ENCODE assay signal across 18 cellular contexts in the genomic region with DNA sequence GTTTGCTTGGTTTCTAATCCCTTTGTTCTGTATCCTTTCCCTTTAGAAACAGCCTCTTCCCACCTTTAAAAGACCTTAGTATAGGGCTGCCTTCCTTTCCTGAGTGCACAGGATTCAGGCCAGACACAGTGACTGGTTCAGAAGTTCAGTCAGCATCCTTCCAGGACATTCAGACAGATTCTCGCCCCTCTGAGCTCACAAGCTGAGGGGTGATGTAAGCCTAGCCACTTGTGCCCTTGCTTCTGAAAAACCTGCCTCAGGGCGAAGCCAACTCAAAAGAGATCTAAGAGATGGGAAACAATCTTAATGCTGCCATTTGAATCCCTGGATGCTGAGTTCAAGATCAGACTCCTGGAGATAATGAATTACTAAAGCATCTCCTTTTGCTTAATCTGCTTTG. TPM values are rescaled to one million over a fixed set of nuclear protein-coding genes. Genes with fewer than 3 reads are reported as not detected.
DNase-seq lines count a peak whose midpoint lies in the region; ATAC-seq, FAIRE-seq and TF ChIP-seq lines count a peak whose summit lies in the region.
"Had no signal": no experiment of that assay in that cellular context is flagged by ENCODE, and none has a peak within 500 bp of the region (broad histone marks: within the 10 kb centered on the region; RNA-seq: fewer than 3 reads in every experiment).

No MANE protein-coding gene starts in this region.

- H3K56ac ChIP-seq in IMR-90 (ENCODE audit: extremely low read depth, insufficient read depth, low read length): no peak overlapping the region

- no CpG with 5 or more reads among the region's 2 CpGs for WGBS in IMR-90 (ENCODE audit: extremely low coverage in 2 of 2, insufficient read length in 1 of 2), 2 experiments
- 58% methylated on average over 2 of the region's 2 CpGs for WGBS in smooth muscle cell (ENCODE audit: low lambda C conversion rate)

- H3K4me1 ChIP-seq in IMR-90 (ENCODE audit: control insufficient read depth, insufficient read depth, low read length) (peaks cover 7% of the 10 kb centered on the region), smooth muscle cell (ENCODE audit: low read depth) (peaks cover 9% of the 10 kb centered on the region)

- H3K23ac ChIP-seq in IMR-90 (ENCODE audit: low read depth, low read length): no peak overlapping the region

- no peak for TF ChIP-seq RAD21 in IMR-90 (IDR thresholded peaks at IDR 0.05; ENCODE audit: low read length)

- H3K14ac ChIP-seq in IMR-90 (replicated peaks; ENCODE audit: low read depth, low read length): no peak overlapping the region

- no peak for TF ChIP-seq CTCF in IMR-90 (conservative IDR thresholded peaks at IDR 0.05; ENCODE audit: low read depth, low read length)
- TF ChIP-seq CTCF in bronchial epithelial cell (IDR thresholded peaks at IDR 0.05; ENCODE audit: insufficient read depth, low read length, severe bottlenecking): no peak
- no peak for TF ChIP-seq CTCF in smooth muscle cell (IDR thresholded peaks at IDR 0.05; ENCODE audit: borderline replicate concordance, insufficient read depth, poor library complexity, severe bottlenecking)

- H3K9me3 ChIP-seq in IMR-90 (ENCODE audit: control insufficient read depth, insufficient read depth, low read length) (no peaks in the 10 kb centered on the region), smooth muscle cell (replicated peaks; ENCODE audit: low read depth) (no peaks in the 10 kb centered on the region)
- H3K9me3 ChIP-seq: BLaER1 had no signal

- H3K27me3 ChIP-seq in IMR-90 (ENCODE audit: control insufficient read depth, insufficient read depth, low read length): no peaks in the 10 kb centered on the region
- no peaks in the 10 kb centered on the region for H3K27me3 ChIP-seq in bronchial epithelial cell (ENCODE audit: control insufficient read depth, insufficient read depth, low read length)
- H3K27me3 ChIP-seq in smooth muscle cell (ENCODE audit: low read depth): no peaks in the 10 kb centered on the region
- H3K27me3 ChIP-seq: BLaER1 had no signal

- H2BK20ac ChIP-seq in IMR-90 (ENCODE audit: low read depth, low read length): no peak overlapping the region

- intact Hi-C loops in IMR-90 (cut with micrococcal nuclease): no loop called here
- intact Hi-C loops in activated T-helper 2 cell treated with anti-CD3 and anti-CD28 coated beads, Interferon-gamma antibody, Interleukin-2, Interleukin-4, amounts not matched to agents 10 μg/mL and 5 μg/mL and 100 μg/mL, durations not matched to agents 14 hours and 24 hours and 36 hours (cut with micrococcal nuclease): no loop called here

- H3K9me3 Mint-ChIP-seq in activated T-cell treated with anti-CD3 and anti-CD28 coated beads, Interleukin-2, amount 50 U/mL, for 24 hours: no peaks in the 10 kb centered on the region
- no peaks in the 10 kb centered on the region for H3K9me3 Mint-ChIP-seq in activated T-helper 2 cell treated with anti-CD3 and anti-CD28 coated beads, Interferon-gamma antibody, Interleukin-2, Interleukin-4, amounts not matched to agents 10 μg/mL and 5 μg/mL and 100 μg/mL, durations not matched to agents 14 hours and 24 hours and 36 hours
- H3K9me3 Mint-ChIP-seq: CD8-positive, alpha-beta memory T cell; GM23338; H9 had no signal

- H3K79me1 ChIP-seq in IMR-90 (ENCODE audit: low read depth in 1 of 2, low read length in 2 of 2): no peaks in the 10 kb centered on the region

- DNase-seq in EL (peak; percentile 56), IMR-90 (peak; percentile 17), bronchial epithelial cell (ENCODE audit: low read depth) (peak; percentile 29), smooth muscle cell (lab: John Stamatoyannopoulos, UW; ENCODE audit: unreplicated experiment) (no peak), SHP77 (lab: John Stamatoyannopoulos, UW) (no peak)
- DNase-seq in activated T-cell treated with anti-CD3 and anti-CD28 coated beads, Interleukin-2, amount 50 U/mL, for 24 hours: no peak
- DNase-seq in activated T-helper 2 cell treated with anti-CD3 and anti-CD28 coated beads, Interferon-gamma antibody, Interleukin-2, Interleukin-4, amounts not matched to agents 10 μg/mL and 5 μg/mL and 100 μg/mL, durations not matched to agents 14 hours and 24 hours and 36 hours (ENCODE audit: low spot score): no peak
- DNase-seq: 8988T; AML-193; CD8-positive, alpha-beta memory T cell; DMS53; H9 had no signal

- H3K27ac ChIP-seq in IMR-90 (ENCODE audit: insufficient read depth, low read length): no peak overlapping the region
- peak overlapping the region; percentile 5 for H3K27ac ChIP-seq in smooth muscle cell (ENCODE audit: low read depth)
- H3K27ac ChIP-seq: BLaER1, HL-60 had no signal

- no peak overlapping the region for H3K4ac ChIP-seq in IMR-90 (ENCODE audit: low read depth, low read length)

- FAIRE-seq in bronchial epithelial cell (lab: Jason Lieb, UNC): no peak
- FAIRE-seq: G401.6, GM12891, K562 had no signal

- no peaks in the 10 kb centered on the region for H3K36me3 ChIP-seq in IMR-90 (ENCODE audit: control insufficient read depth, insufficient read depth, low read length)
- H3K36me3 ChIP-seq in bronchial epithelial cell (ENCODE audit: control insufficient read depth, insufficient read depth, low read length): no peaks in the 10 kb centered on the region
- no peaks in the 10 kb centered on the region for H3K36me3 ChIP-seq in smooth muscle cell (ENCODE audit: low read depth)
- H3K36me3 ChIP-seq: BLaER1 had no signal

- H4K8ac ChIP-seq in IMR-90 (ENCODE audit: low read depth in 2 of 2, low read length in 2 of 2): no peak overlapping the region

- no peak overlapping the region for H4K5ac ChIP-seq in IMR-90 (ENCODE audit: low read depth, low read length)

- no peak overlapping the region for H3K18ac ChIP-seq in IMR-90 (ENCODE audit: low read depth, low read length)

- no TSS peak for BruUV-seq in IMR-90 (replicated peaks; lab: Mats Ljungman, UMichigan)

- peaks cover 15% of the 10 kb centered on the region for H3K27me3 Mint-ChIP-seq in activated T-cell treated with anti-CD3 and anti-CD28 coated beads, Interleukin-2, amount 50 U/mL, for 24 hours
- peaks cover 19% of the 10 kb centered on the region for H3K27me3 Mint-ChIP-seq in activated T-helper 2 cell treated with anti-CD3 and anti-CD28 coated beads, Interferon-gamma antibody, Interleukin-2, Interleukin-4, amounts not matched to agents 10 μg/mL and 5 μg/mL and 100 μg/mL, durations not matched to agents 14 hours and 24 hours and 36 hours (ENCODE audit: low read depth)

- no peaks in the 10 kb centered on the region for H4K20me1 ChIP-seq in IMR-90 (ENCODE audit: insufficient read depth, low read length)
- H4K20me1 ChIP-seq in smooth muscle cell (ENCODE audit: low read depth): no peaks in the 10 kb centered on the region
- H4K20me1 ChIP-seq: BLaER1 had no signal

- H2AK5ac ChIP-seq in IMR-90 (ENCODE audit: low read depth, low read length): peak overlapping the region; percentile 28; the same call in 1 of the 2 replicates

- in situ Hi-C loops in IMR-90 (cut with MboI; ENCODE audit: low sequenced_read_pairs): no loop called here

- POLR2A ChIA-PET in IMR-90 (lab: Charles Lee; ENCODE audit: unreplicated experiment): no interaction called here

- no peak overlapping the region; the same call in 2 of the 3 replicates for H2BK15ac ChIP-seq in IMR-90 (ENCODE audit: low read depth, low read length)

- peaks cover 2% of the 10 kb centered on the region for H3K4me1 Mint-ChIP-seq in activated T-cell treated with anti-CD3 and anti-CD28 coated beads, Interleukin-2, amount 50 U/mL, for 24 hours (ENCODE audit: low read depth)
- peaks cover 1% of the 10 kb centered on the region for H3K4me1 Mint-ChIP-seq in activated T-helper 2 cell treated with anti-CD3 and anti-CD28 coated beads, Interferon-gamma antibody, Interleukin-2, Interleukin-4, amounts not matched to agents 10 μg/mL and 5 μg/mL and 100 μg/mL, durations not matched to agents 14 hours and 24 hours and 36 hours (ENCODE audit: low read depth)

- H4K91ac ChIP-seq in IMR-90 (ENCODE audit: insufficient read depth, low read depth, low read length): no peak overlapping the region; the same call in 1 of the 2 replicates

- no peak for TF ChIP-seq POLR2A in IMR-90 (IDR thresholded peaks at IDR 0.05; ENCODE audit: low read depth, low read length)

- H2BK5ac ChIP-seq in IMR-90 (ENCODE audit: low read depth, low read length, poor library complexity, severe bottlenecking): no peak overlapping the region

- peaks cover 7% of the 10 kb centered on the region; the same call in 1 of the 2 replicates for H3K9me1 ChIP-seq in IMR-90 (ENCODE audit: insufficient read depth, low read length)

- H3F3A ChIP-seq in smooth muscle cell (ENCODE audit: low read depth): no peaks in the 10 kb centered on the region

- ATAC-seq in IMR-90 (ENCODE audit: low read depth): no peak
- ATAC-seq: GM23338, K562 had no signal

- H3K36me3 Mint-ChIP-seq in activated T-cell treated with anti-CD3 and anti-CD28 coated beads, Interleukin-2, amount 50 U/mL, for 24 hours (ENCODE audit: low read depth): no peaks in the 10 kb centered on the region
- H3K36me3 Mint-ChIP-seq in activated T-helper 2 cell treated with anti-CD3 and anti-CD28 coated beads, Interferon-gamma antibody, Interleukin-2, Interleukin-4, amounts not matched to agents 10 μg/mL and 5 μg/mL and 100 μg/mL, durations not matched to agents 14 hours and 24 hours and 36 hours (ENCODE audit: low read depth): no peaks in the 10 kb centered on the region
- H3K36me3 Mint-ChIP-seq: CD8-positive, alpha-beta memory T cell had no signal

- H3K9ac ChIP-seq in IMR-90 (ENCODE audit: low read depth, low read length): no peak overlapping the region
- H3K9ac ChIP-seq in smooth muscle cell (ENCODE audit: low read depth): no peak overlapping the region
- H3K9ac ChIP-seq: BLaER1 had no signal

- dilution Hi-C loops in IMR-90 (cut with HindIII; ENCODE audit: low sequenced_read_pairs, unreplicated experiment): no loop called here

- peak overlapping the region; percentile 28; the same call in 1 of the 2 replicates for H2BK120ac ChIP-seq in IMR-90 (ENCODE audit: low read depth, low read length)

- H3K4me3 ChIP-seq in IMR-90 (ENCODE audit: insufficient read depth, low read depth, low read length): no peak overlapping the region
- H3K4me3 ChIP-seq in bronchial epithelial cell (ENCODE audit: low read depth, low read length): no peak overlapping the region
- no peak overlapping the region for H3K4me3 ChIP-seq in smooth muscle cell
- H3K4me3 ChIP-seq: BLaER1, GM23338, K562 had no signal

- no peaks in the 10 kb centered on the region for H3K79me2 ChIP-seq in smooth muscle cell (ENCODE audit: low read depth)

- peak overlapping the region; percentile 68 for H2AFZ ChIP-seq in IMR-90 (replicated peaks; ENCODE audit: low read length, poor library complexity)
- H2AFZ ChIP-seq in smooth muscle cell (ENCODE audit: low read depth): no peak overlapping the region
- H2AFZ ChIP-seq: GM23338 had no signal

- CTCF ChIA-PET in IMR-90 (lab: Yijun Ruan, JAX): no interaction called here

- H3K4me2 ChIP-seq in IMR-90 (ENCODE audit: low read depth, low read length): no peak overlapping the region
- H3K4me2 ChIP-seq in smooth muscle cell: no peak overlapping the region
- H3K4me2 ChIP-seq: BLaER1, GM23338 had no signal

- no peak overlapping the region for H3K27ac Mint-ChIP-seq in activated T-cell treated with anti-CD3 and anti-CD28 coated beads, Interleukin-2, amount 50 U/mL, for 24 hours
- no peak overlapping the region for H3K27ac Mint-ChIP-seq in activated T-helper 2 cell treated with anti-CD3 and anti-CD28 coated beads, Interferon-gamma antibody, Interleukin-2, Interleukin-4, amounts not matched to agents 10 μg/mL and 5 μg/mL and 100 μg/mL, durations not matched to agents 14 hours and 24 hours and 36 hours
- H3K27ac Mint-ChIP-seq: GM23338 had no signal

- no peak overlapping the region for H3K4me3 Mint-ChIP-seq in activated T-cell treated with anti-CD3 and anti-CD28 coated beads, Interleukin-2, amount 50 U/mL, for 24 hours
- H3K4me3 Mint-ChIP-seq in activated T-helper 2 cell treated with anti-CD3 and anti-CD28 coated beads, Interferon-gamma antibody, Interleukin-2, Interleukin-4, amounts not matched to agents 10 μg/mL and 5 μg/mL and 100 μg/mL, durations not matched to agents 14 hours and 24 hours and 36 hours (ENCODE audit: low read depth): no peak overlapping the region
- H3K4me3 Mint-ChIP-seq: CD8-positive, alpha-beta memory T cell; GM23338; H9 had no signal

- no peak overlapping the region for H2AK9ac ChIP-seq in IMR-90 (replicated peaks; ENCODE audit: low read depth, low read length, poor library complexity)

RNA-seq across cellular contexts. Expression of gene NSMCE3, which starts 6.7 kb away (rescaled TPM):
- total RNA-seq in IMR-90 (2012; rRNA removed) (6.3 and 7.5 TPM in 2 replicates), bronchial epithelial cell (4.7 and 5.0 TPM in 2 replicates), smooth muscle cell (19.4 and 23.5 TPM in 2 replicates)
- polyA plus RNA-seq in IMR-90 (2012; rRNA removed) (5.1 and 6.2 TPM in 2 replicates), smooth muscle cell (18.7 and 19.0 TPM in 2 replicates)
- 4.3 and 6.0 TPM in 2 replicates for polyA plus RNA-seq in IMR-90 (2012; cell fraction: cytosol; rRNA removed)
- polyA plus RNA-seq in IMR-90 (2012; cell fraction: nucleus; rRNA removed; ENCODE audit: low replicate concordance): 1.4 and 2.6 TPM in 2 replicates
- 10.4 and 10.9 TPM in 2 replicates for total RNA-seq in activated T-helper 2 cell treated with anti-CD3 and anti-CD28 coated beads, Interferon-gamma antibody, Interleukin-2, Interleukin-4, amounts not matched to agents 10 μg/mL and 5 μg/mL and 100 μg/mL, durations not matched to agents 14 hours and 24 hours and 36 hours

Comparison
In these comparisons a context has a peak if more than half of its experiments do, and no peak if none do; other contexts are left out.
1. DNase-seq: peak in EL (single experiment), IMR-90 (single experiment) and bronchial epithelial cell (single experiment); none in smooth muscle cell (single experiment), activated T-cell treated with anti-CD3 and anti-CD28 coated beads, Interleukin-2, amount 50 U/mL, for 24 hours (single experiment), SHP77 (0 of 2) and activated T-helper 2 cell treated with anti-CD3 and anti-CD28 coated beads, Interferon-gamma antibody, Interleukin-2, Interleukin-4, amounts not matched to agents 10 μg/mL and 5 μg/mL and 100 μg/mL, durations not matched to agents 14 hours and 24 hours and 36 hours (single experiment).